ENCODE assay signal across 1 cellular context in genomic region chr16:58684354-58685083, GRCh38.
TF ChIP-seq lines count a peak whose summit lies in the region.

TSS of gene SLC38A7 (minus strand) at chr16:58684770. CDS start at chr16:58680126, 4,644 bp downstream.

TF ChIP-seq in HepG2, 621 proteins besides CTCF, POLR2A, EP300 and RAD21 (continued from another document and continues in another):
- TF ChIP-seq, protein P1, sequence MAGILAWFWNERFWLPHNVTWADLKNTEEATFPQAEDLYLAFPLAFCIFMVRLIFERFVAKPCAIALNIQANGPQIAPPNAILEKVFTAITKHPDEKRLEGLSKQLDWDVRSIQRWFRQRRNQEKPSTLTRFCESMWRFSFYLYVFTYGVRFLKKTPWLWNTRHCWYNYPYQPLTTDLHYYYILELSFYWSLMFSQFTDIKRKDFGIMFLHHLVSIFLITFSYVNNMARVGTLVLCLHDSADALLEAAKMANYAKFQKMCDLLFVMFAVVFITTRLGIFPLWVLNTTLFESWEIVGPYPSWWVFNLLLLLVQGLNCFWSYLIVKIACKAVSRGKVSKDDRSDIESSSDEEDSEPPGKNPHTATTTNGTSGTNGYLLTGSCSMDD (CRISPR knock-in tag; IDR thresholded peaks at IDR 0.05): 0 out of 2 replicates have a peak, but pooled peaks have one; percentile 69
- peak; percentile 96 for TF ChIP-seq TFE3 (CRISPR knock-in tag; IDR thresholded peaks at IDR 0.05)
- TF ChIP-seq TEAD2 (CRISPR knock-in tag; IDR thresholded peaks at IDR 0.05): no peak
- TF ChIP-seq ZNF768 (CRISPR knock-in tag; IDR thresholded peaks at IDR 0.05): no peak
- TF ChIP-seq ZNF781 (CRISPR knock-in tag; IDR thresholded peaks at IDR 0.05; ENCODE audit: borderline replicate concordance, not compliant biosample characterization): no peak
- peak; percentile 60 for TF ChIP-seq AGO2 (optimal IDR thresholded peaks at IDR 0.05; ENCODE audit: low read depth, low read length)
- peak; percentile 85; the same call in 1 of the 2 replicates for TF ChIP-seq KDM4B (CRISPR knock-in tag; IDR thresholded peaks at IDR 0.05)
- no peak; the same call in 1 of the 2 replicates for TF ChIP-seq KDM6A (CRISPR knock-in tag; IDR thresholded peaks at IDR 0.05; ENCODE audit: low read depth)
- 0 out of 2 replicates have a peak, but pooled peaks have one; percentile 48 for TF ChIP-seq U2AF2 (IDR thresholded peaks at IDR 0.05; ENCODE audit: low read depth, low read length)
- TF ChIP-seq ZNF225 (CRISPR knock-in tag; IDR thresholded peaks at IDR 0.05): 0 out of 2 replicates have a peak, but pooled peaks have one; percentile 20
- TF ChIP-seq CBFB (CRISPR knock-in tag; IDR thresholded peaks at IDR 0.05): peak; percentile 73; the same call in 1 of the 2 replicates
- TF ChIP-seq SP140L (CRISPR knock-in tag; IDR thresholded peaks at IDR 0.05; ENCODE audit: borderline replicate concordance): 0 out of 2 replicates have a peak, but pooled peaks have one; percentile 42
- TF ChIP-seq, protein P2, sequence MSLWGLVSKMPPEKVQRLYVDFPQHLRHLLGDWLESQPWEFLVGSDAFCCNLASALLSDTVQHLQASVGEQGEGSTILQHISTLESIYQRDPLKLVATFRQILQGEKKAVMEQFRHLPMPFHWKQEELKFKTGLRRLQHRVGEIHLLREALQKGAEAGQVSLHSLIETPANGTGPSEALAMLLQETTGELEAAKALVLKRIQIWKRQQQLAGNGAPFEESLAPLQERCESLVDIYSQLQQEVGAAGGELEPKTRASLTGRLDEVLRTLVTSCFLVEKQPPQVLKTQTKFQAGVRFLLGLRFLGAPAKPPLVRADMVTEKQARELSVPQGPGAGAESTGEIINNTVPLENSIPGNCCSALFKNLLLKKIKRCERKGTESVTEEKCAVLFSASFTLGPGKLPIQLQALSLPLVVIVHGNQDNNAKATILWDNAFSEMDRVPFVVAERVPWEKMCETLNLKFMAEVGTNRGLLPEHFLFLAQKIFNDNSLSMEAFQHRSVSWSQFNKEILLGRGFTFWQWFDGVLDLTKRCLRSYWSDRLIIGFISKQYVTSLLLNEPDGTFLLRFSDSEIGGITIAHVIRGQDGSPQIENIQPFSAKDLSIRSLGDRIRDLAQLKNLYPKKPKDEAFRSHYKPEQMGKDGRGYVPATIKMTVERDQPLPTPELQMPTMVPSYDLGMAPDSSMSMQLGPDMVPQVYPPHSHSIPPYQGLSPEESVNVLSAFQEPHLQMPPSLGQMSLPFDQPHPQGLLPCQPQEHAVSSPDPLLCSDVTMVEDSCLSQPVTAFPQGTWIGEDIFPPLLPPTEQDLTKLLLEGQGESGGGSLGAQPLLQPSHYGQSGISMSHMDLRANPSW (CRISPR knock-in tag; IDR thresholded peaks at IDR 0.05; ENCODE audit: borderline replicate concordance): 0 out of 2 replicates have a peak, but pooled peaks have one; percentile 62
- no peak; the same call in 1 of the 2 replicates for TF ChIP-seq ZNF775 (CRISPR knock-in tag; IDR thresholded peaks at IDR 0.05; ENCODE audit: borderline replicate concordance)
- peak; percentile 88 for TF ChIP-seq KDM5A (IDR thresholded peaks at IDR 0.05; ENCODE audit: borderline replicate concordance, low read length)
- TF ChIP-seq, protein P3, sequence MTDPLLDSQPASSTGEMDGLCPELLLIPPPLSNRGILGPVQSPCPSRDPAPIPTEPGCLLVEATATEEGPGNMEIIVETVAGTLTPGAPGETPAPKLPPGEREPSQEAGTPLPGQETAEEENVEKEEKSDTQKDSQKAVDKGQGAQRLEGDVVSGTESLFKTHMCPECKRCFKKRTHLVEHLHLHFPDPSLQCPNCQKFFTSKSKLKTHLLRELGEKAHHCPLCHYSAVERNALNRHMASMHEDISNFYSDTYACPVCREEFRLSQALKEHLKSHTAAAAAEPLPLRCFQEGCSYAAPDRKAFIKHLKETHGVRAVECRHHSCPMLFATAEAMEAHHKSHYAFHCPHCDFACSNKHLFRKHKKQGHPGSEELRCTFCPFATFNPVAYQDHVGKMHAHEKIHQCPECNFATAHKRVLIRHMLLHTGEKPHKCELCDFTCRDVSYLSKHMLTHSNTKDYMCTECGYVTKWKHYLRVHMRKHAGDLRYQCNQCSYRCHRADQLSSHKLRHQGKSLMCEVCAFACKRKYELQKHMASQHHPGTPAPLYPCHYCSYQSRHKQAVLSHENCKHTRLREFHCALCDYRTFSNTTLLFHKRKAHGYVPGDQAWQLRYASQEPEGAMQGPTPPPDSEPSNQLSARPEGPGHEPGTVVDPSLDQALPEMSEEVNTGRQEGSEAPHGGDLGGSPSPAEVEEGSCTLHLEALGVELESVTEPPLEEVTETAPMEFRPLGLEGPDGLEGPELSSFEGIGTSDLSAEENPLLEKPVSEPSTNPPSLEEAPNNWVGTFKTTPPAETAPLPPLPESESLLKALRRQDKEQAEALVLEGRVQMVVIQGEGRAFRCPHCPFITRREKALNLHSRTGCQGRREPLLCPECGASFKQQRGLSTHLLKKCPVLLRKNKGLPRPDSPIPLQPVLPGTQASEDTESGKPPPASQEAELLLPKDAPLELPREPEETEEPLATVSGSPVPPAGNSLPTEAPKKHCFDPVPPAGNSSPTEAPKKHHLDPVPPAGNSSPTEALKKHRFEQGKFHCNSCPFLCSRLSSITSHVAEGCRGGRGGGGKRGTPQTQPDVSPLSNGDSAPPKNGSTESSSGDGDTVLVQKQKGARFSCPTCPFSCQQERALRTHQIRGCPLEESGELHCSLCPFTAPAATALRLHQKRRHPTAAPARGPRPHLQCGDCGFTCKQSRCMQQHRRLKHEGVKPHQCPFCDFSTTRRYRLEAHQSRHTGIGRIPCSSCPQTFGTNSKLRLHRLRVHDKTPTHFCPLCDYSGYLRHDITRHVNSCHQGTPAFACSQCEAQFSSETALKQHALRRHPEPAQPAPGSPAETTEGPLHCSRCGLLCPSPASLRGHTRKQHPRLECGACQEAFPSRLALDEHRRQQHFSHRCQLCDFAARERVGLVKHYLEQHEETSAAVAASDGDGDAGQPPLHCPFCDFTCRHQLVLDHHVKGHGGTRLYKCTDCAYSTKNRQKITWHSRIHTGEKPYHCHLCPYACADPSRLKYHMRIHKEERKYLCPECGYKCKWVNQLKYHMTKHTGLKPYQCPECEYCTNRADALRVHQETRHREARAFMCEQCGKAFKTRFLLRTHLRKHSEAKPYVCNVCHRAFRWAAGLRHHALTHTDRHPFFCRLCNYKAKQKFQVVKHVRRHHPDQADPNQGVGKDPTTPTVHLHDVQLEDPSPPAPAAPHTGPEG (CRISPR knock-in tag; IDR thresholded peaks at IDR 0.05): no peak
- TF ChIP-seq ERF (CRISPR knock-in tag; IDR thresholded peaks at IDR 0.05): peak; percentile 60; the same call in 1 of the 2 replicates
- peak; percentile 58; the same call in 1 of the 2 replicates for TF ChIP-seq FOXM1 (CRISPR knock-in tag; IDR thresholded peaks at IDR 0.05)
- TF ChIP-seq YEATS2 (CRISPR knock-in tag; IDR thresholded peaks at IDR 0.05; ENCODE audit: borderline replicate concordance): peak; percentile 70; the same call in 1 of the 2 replicates
- no peak for TF ChIP-seq ZNF326 (CRISPR knock-in tag; IDR thresholded peaks at IDR 0.05; ENCODE audit: borderline replicate concordance)
- TF ChIP-seq, protein P4, sequence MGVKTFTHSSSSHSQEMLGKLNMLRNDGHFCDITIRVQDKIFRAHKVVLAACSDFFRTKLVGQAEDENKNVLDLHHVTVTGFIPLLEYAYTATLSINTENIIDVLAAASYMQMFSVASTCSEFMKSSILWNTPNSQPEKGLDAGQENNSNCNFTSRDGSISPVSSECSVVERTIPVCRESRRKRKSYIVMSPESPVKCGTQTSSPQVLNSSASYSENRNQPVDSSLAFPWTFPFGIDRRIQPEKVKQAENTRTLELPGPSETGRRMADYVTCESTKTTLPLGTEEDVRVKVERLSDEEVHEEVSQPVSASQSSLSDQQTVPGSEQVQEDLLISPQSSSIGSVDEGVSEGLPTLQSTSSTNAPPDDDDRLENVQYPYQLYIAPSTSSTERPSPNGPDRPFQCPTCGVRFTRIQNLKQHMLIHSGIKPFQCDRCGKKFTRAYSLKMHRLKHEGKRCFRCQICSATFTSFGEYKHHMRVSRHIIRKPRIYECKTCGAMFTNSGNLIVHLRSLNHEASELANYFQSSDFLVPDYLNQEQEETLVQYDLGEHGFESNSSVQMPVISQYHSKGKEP (CRISPR knock-in tag; IDR thresholded peaks at IDR 0.05): no peak
- TF ChIP-seq ZNF510 (CRISPR knock-in tag; IDR thresholded peaks at IDR 0.05; ENCODE audit: low read depth): 0 out of 2 replicates have a peak, but pooled peaks have one; percentile 26
- 0 out of 2 replicates have a peak, but pooled peaks have one; percentile 38 for TF ChIP-seq MLXIP (CRISPR knock-in tag; IDR thresholded peaks at IDR 0.05; ENCODE audit: borderline replicate concordance)
- TF ChIP-seq KLF15 (CRISPR knock-in tag; IDR thresholded peaks at IDR 0.05; ENCODE audit: borderline replicate concordance): no peak; the same call in 1 of the 2 replicates
- 0 out of 2 replicates have a peak, but pooled peaks have one; percentile 50 for TF ChIP-seq ZNF749 (CRISPR knock-in tag; IDR thresholded peaks at IDR 0.05; ENCODE audit: borderline replicate concordance)
- TF ChIP-seq HOXA5 (CRISPR knock-in tag; IDR thresholded peaks at IDR 0.05): 0 out of 2 replicates have a peak, but pooled peaks have one; percentile 53
- peak; percentile 60; the same call in 1 of the 2 replicates for TF ChIP-seq TSC22D2 (CRISPR knock-in tag; IDR thresholded peaks at IDR 0.05; ENCODE audit: borderline replicate concordance)
- peak; percentile 86; the same call in 1 of the 2 replicates for TF ChIP-seq ZNF232 (CRISPR knock-in tag; IDR thresholded peaks at IDR 0.05; ENCODE audit: borderline replicate concordance)
- TF ChIP-seq CBX1 (IDR thresholded peaks at IDR 0.05; ENCODE audit: low read depth): peak; percentile 89
- TF ChIP-seq ZNF143 (CRISPR knock-in tag; IDR thresholded peaks at IDR 0.05): peak; percentile 99
- no peak for TF ChIP-seq ZNF766 (CRISPR knock-in tag; IDR thresholded peaks at IDR 0.05; ENCODE audit: borderline replicate concordance)
- TF ChIP-seq ZNF350 (CRISPR knock-in tag; IDR thresholded peaks at IDR 0.05; ENCODE audit: borderline replicate concordance, low read depth): peak; percentile 91; the same call in 1 of the 2 replicates
- 0 out of 2 replicates have a peak, but pooled peaks have one; percentile 39 for TF ChIP-seq ZNF879 (CRISPR knock-in tag; IDR thresholded peaks at IDR 0.05)
- TF ChIP-seq HIVEP1 (CRISPR knock-in tag; IDR thresholded peaks at IDR 0.05): 0 out of 2 replicates have a peak, but pooled peaks have one; percentile 66
- peak; percentile 90; the same call in 1 of the 2 replicates for TF ChIP-seq KAT7 (CRISPR knock-in tag; IDR thresholded peaks at IDR 0.05; ENCODE audit: borderline replicate concordance)
- peak; percentile 78 for TF ChIP-seq RBFOX2 (IDR thresholded peaks at IDR 0.05; ENCODE audit: low read depth, low read length)
- TF ChIP-seq, protein P5, sequence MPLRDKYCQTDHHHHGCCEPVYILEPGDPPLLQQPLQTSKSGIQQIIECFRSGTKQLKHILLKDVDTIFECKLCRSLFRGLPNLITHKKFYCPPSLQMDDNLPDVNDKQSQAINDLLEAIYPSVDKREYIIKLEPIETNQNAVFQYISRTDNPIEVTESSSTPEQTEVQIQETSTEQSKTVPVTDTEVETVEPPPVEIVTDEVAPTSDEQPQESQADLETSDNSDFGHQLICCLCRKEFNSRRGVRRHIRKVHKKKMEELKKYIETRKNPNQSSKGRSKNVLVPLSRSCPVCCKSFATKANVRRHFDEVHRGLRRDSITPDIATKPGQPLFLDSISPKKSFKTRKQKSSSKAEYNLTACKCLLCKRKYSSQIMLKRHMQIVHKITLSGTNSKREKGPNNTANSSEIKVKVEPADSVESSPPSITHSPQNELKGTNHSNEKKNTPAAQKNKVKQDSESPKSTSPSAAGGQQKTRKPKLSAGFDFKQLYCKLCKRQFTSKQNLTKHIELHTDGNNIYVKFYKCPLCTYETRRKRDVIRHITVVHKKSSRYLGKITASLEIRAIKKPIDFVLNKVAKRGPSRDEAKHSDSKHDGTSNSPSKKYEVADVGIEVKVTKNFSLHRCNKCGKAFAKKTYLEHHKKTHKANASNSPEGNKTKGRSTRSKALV (CRISPR knock-in tag; IDR thresholded peaks at IDR 0.05): peak; percentile 42; the same call in 1 of the 2 replicates
- TF ChIP-seq ISL2 (CRISPR knock-in tag; IDR thresholded peaks at IDR 0.05): peak; percentile 75; the same call in 1 of the 2 replicates
- TF ChIP-seq HDAC1 (CRISPR knock-in tag; IDR thresholded peaks at IDR 0.05): peak; percentile 93
- peak; percentile 58 for TF ChIP-seq IKZF4 (CRISPR knock-in tag; IDR thresholded peaks at IDR 0.05; ENCODE audit: borderline replicate concordance, low read depth, not compliant biosample characterization)
- peak; percentile 86; the same call in 1 of the 2 replicates for TF ChIP-seq ZNF724P (CRISPR knock-in tag; IDR thresholded peaks at IDR 0.05; ENCODE audit: borderline replicate concordance)
- 0 out of 2 replicates have a peak, but pooled peaks have one; percentile 41 for TF ChIP-seq MIXL1 (CRISPR knock-in tag; IDR thresholded peaks at IDR 0.05)
- peak; percentile 14; the same call in 1 of the 2 replicates for TF ChIP-seq NCOA1 (CRISPR knock-in tag; IDR thresholded peaks at IDR 0.05)
- peak; percentile 81; the same call in 1 of the 2 replicates for TF ChIP-seq TMF1 (CRISPR knock-in tag; IDR thresholded peaks at IDR 0.05; ENCODE audit: low read depth)
- TF ChIP-seq ZBTB38 (CRISPR knock-in tag; IDR thresholded peaks at IDR 0.05): no peak
- peak; percentile 36; the same call in 1 of the 2 replicates for TF ChIP-seq RCOR2 (CRISPR knock-in tag; IDR thresholded peaks at IDR 0.05)
